In the genomic region with DNA sequence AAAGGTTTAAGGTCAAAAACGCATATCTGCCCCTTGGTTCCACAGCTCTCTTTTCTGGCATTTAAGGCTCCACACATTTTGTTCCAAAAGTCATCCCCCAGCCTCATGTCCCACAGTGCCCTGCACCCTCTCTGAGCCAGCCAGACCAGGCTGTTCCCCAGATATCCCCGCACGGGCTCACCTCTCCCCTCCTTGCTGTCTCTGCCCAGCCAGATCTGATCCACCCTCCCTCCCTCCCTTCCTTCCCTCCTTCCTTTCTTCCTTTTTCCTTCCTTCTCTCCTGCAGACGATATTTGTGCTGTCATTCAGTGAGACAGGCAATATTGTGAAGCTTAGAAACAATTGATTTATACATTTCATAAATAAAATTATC, we compare ENCODE assay signal across 13 cellular contexts. TPM values are rescaled to one million over a fixed set of nuclear protein-coding genes. Genes with fewer than 3 reads are reported as not detected.
DNase-seq lines count a peak whose midpoint lies in the region; ATAC-seq and TF ChIP-seq lines count a peak whose summit lies in the region.
"Had no signal": no experiment of that assay in that cellular context is flagged by ENCODE, and none has a peak within 500 bp of the region (broad histone marks: within the 10 kb centered on the region; RNA-seq: fewer than 3 reads in every experiment).

No MANE protein-coding gene starts in this region.

- H3K36me3 Mint-ChIP-seq in nephron progenitor cell (ENCODE audit: low read depth) (no peaks in the 10 kb centered on the region), type B pancreatic cell (no peaks in the 10 kb centered on the region)

- H3K36me3 ChIP-seq in SJSA1: no peaks in the 10 kb centered on the region
- no peaks in the 10 kb centered on the region for H3K36me3 ChIP-seq in esophagus muscularis mucosa
- H3K36me3 ChIP-seq: neutrophil had no signal

- DNase-seq in SJSA1 (ENCODE audit: low read depth in 1 of 2, low spot score in 2 of 2) (no peak), esophagus muscularis mucosa (ENCODE audit: extremely low spot score) (no peak), nephron progenitor cell (no peak), type B pancreatic cell (ENCODE audit: extremely low spot score, unreplicated experiment) (no peak), Kasumi-1 (lab: John Stamatoyannopoulos, UW) (no peak), NCI-H187 (lab: John Stamatoyannopoulos, UW) (no peak), NCI-H187 treated with DMSO at 0.1 percent for 48 hours (lab: John Stamatoyannopoulos, UW) (no peak)
- DNase-seq: activated CD4-positive, CD25-positive, alpha-beta regulatory T cell treated with anti-CD3 and anti-CD28 coated beads, Interleukin-2, amount 50 U/mL, for 72 hours; effector memory CD4-positive, alpha-beta T cell; NCI-H2171; SHP77 had no signal

- no peak for TF ChIP-seq EP300 in esophagus muscularis mucosa (IDR thresholded peaks at IDR 0.05)

- no peak for ATAC-seq in HG03342 (IDR thresholded peaks at IDR 0.05; ENCODE audit: unreplicated experiment)

- no peak for TF ChIP-seq CTCF in esophagus muscularis mucosa (IDR thresholded peaks at IDR 0.05)
- TF ChIP-seq CTCF in nephron progenitor cell (IDR thresholded peaks at IDR 0.05): no peak
- no peak for TF ChIP-seq CTCF in type B pancreatic cell (conservative IDR thresholded peaks at IDR 0.05)

- intact Hi-C loops in esophagus muscularis mucosa (cut with DNase I): no loop called here

- peaks cover 39% of the 10 kb centered on the region for H3K4me1 ChIP-seq in SJSA1 (replicated peaks)
- peaks cover 34 to 74% (median 58%) of the 10 kb centered on the region in 4 donors for H3K4me1 ChIP-seq in esophagus muscularis mucosa

- TF ChIP-seq POLR2A in esophagus muscularis mucosa (IDR thresholded peaks at IDR 0.05; ENCODE audit: low read depth): no peak

- H3K27me3 ChIP-seq in SJSA1 (replicated peaks): no peaks in the 10 kb centered on the region
- no peaks in the 10 kb centered on the region for H3K27me3 ChIP-seq in esophagus muscularis mucosa

- H3K9me3 Mint-ChIP-seq in nephron progenitor cell (no peaks in the 10 kb centered on the region), type B pancreatic cell (no peaks in the 10 kb centered on the region)

- H3K4me3 ChIP-seq in SJSA1: no peak overlapping the region
- H3K4me3 ChIP-seq in esophagus muscularis mucosa: peak overlapping the region in 1 of 4 donors; percentile 45

- H3K27me3 Mint-ChIP-seq in nephron progenitor cell (ENCODE audit: low read depth, poor library complexity): peaks cover 21% of the 10 kb centered on the region
- H3K27me3 Mint-ChIP-seq in type B pancreatic cell: peaks cover 2% of the 10 kb centered on the region

- no peak overlapping the region for H3K4me3 Mint-ChIP-seq in nephron progenitor cell
- H3K4me3 Mint-ChIP-seq in type B pancreatic cell: peak overlapping the region; percentile 36

- H3K27ac Mint-ChIP-seq in nephron progenitor cell (peak overlapping the region; percentile 90), type B pancreatic cell (peak overlapping the region; percentile 85)

- H3K9me3 ChIP-seq in SJSA1 (replicated peaks): no peaks in the 10 kb centered on the region
- no peaks in the 10 kb centered on the region for H3K9me3 ChIP-seq in esophagus muscularis mucosa
- H3K9me3 ChIP-seq: neutrophil had no signal

- H3K27ac ChIP-seq in SJSA1: peak overlapping the region; percentile 98
- H3K27ac ChIP-seq in esophagus muscularis mucosa (replicated peaks in 1 of 4): peak overlapping the region; percentile 90 to 98 (median 96)
- H3K27ac ChIP-seq: neutrophil had no signal

- 15% methylated on average over 4 of the region's 4 CpGs for WGBS in esophagus muscularis mucosa

- H3K4me1 Mint-ChIP-seq in nephron progenitor cell (peaks cover 40% of the 10 kb centered on the region), type B pancreatic cell (ENCODE audit: unreplicated experiment) (peaks cover 25% of the 10 kb centered on the region)

RNA-seq across cellular contexts. Expression of gene DUSP1, which starts 37.0 kb away (rescaled TPM):
- 322 and 475 TPM in 2 replicates for total RNA-seq in SJSA1 (2014; rRNA removed; shearing (Covaris generic))
- 100 to 1,000 TPM; 455 to 718 (median 676) TPM for total RNA-seq in esophagus muscularis mucosa
- 50.9 and 163 TPM in 2 replicates for total RNA-seq in type B pancreatic cell (ENCODE audit: low replicate concordance)
